In the genomic region with DNA sequence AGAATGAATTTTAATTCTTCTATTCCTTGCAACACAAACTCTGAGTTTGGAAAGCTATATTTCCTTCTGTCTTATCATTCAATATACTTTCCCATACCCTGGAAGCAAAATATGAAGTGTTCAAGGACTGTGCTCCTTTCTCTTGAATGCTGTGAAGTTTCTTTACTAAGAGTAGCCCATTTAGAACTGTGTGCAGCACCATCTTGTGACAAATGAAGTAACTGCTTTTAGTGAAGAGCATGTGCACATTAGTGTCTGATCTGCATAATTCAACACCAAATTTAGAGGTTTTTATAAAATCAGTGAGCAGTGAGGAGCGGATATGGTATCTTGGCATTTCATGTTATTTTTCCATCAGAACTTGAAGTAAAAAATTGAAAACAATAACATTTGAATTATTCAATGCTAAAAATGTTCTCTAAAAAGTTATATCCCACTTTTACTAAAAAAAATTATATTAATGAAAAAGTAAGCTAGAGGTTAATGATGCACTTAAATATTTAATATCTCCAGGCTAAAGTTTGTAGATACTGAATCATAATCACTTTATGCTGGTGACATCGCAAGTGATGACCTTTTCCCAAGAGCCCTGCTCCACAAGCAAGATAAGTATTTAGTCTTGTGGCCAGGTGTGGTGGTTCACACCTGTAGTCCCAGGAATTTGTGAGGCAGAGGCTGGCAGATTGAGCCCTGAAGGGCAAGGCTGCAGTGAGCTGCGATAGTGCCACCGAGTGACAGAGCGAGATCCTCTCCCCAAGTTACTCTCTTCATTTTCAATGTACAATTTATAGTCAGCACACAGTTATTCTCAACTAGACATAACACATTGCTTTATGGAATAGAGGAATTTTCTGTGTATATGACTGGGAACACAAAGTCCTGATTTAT, we compare ENCODE assay signal across 9 cellular contexts.
DNase-seq lines count a peak whose midpoint lies in the region; ATAC-seq and TF ChIP-seq lines count a peak whose summit lies in the region.
"Had no signal": no experiment of that assay in that cellular context is flagged by ENCODE, and none has a peak within 500 bp of the region (broad histone marks: within the 10 kb centered on the region; RNA-seq: fewer than 3 reads in every experiment).

No MANE protein-coding gene starts in this region.

- no peaks in the 10 kb centered on the region for H3K9me3 ChIP-seq in gastrocnemius medialis

- H3K9me3 Mint-ChIP-seq in activated T-cell treated with anti-CD3 and anti-CD28 coated beads, Interleukin-2, amount 50 U/mL, for 72 hours: peaks cover 5 to 8% of the 10 kb centered on the region in 2 donors

- TF ChIP-seq POLR2A in gastrocnemius medialis (IDR thresholded peaks at IDR 0.05): no peak

- no peaks in the 10 kb centered on the region for H3K36me3 Mint-ChIP-seq in activated T-cell treated with anti-CD3 and anti-CD28 coated beads, Interleukin-2, amount 50 U/mL, for 72 hours (ENCODE audit: insufficient read depth in 2 of 2)

- no peak for DNase-seq in left cardiac atrium
- no peak for DNase-seq in Right ventricle myocardium superior
- DNase-seq in NCI-H526 treated with DMSO at 0.1 percent for 48 hours (lab: John Stamatoyannopoulos, UW): peak; percentile 51
- peak; percentile 59 for DNase-seq in dedifferentiated amniotic fluid mesenchymal stem cell (ENCODE audit: extremely low spot score)
- DNase-seq in putamen (ENCODE audit: low spot score): peak; percentile 17
- no peak for DNase-seq in gastrocnemius medialis
- no peak for DNase-seq in activated T-cell treated with anti-CD3 and anti-CD28 coated beads, Interleukin-2, amount 50 U/mL, for 72 hours
- DNase-seq: DND-41 had no signal

- TF ChIP-seq CTCF in gastrocnemius medialis (IDR thresholded peaks at IDR 0.05 in 4 of 5, conservative IDR thresholded peaks at IDR 0.05 in 1 of 5): no peak

- no peaks in the 10 kb centered on the region for H3K27me3 Mint-ChIP-seq in activated T-cell treated with anti-CD3 and anti-CD28 coated beads, Interleukin-2, amount 50 U/mL, for 72 hours (ENCODE audit: low read depth)

- in situ Hi-C loops in gastrocnemius medialis (cut with MboI; ENCODE audit: low sequenced_read_pairs in 4 of 4): no loop called here

- H3K36me3 ChIP-seq in gastrocnemius medialis: no peaks in the 10 kb centered on the region

- H3K27ac ChIP-seq in gastrocnemius medialis: no peak overlapping the region

- no peaks in the 10 kb centered on the region for H3K4me1 ChIP-seq in gastrocnemius medialis

- intact Hi-C loops in left cardiac atrium (cut with DNase I) (loop anchor here (2.0 to 5.0 kb wide), 2 partner anchors 461 to 464 kb away; no protein-coding TSS in a partner anchor), Right ventricle myocardium superior (cut with DNase I) (no loop called here), gastrocnemius medialis (cut with DNase I; ENCODE audit: low total_unique reads) (no loop called here)

- ATAC-seq in left cardiac atrium: peak; percentile 57 to 61
- no peak for ATAC-seq in Right ventricle myocardium superior (ENCODE audit: poor library complexity)
- no peak for ATAC-seq in HG03280 (IDR thresholded peaks at IDR 0.05; ENCODE audit: unreplicated experiment)
- ATAC-seq in gastrocnemius medialis: no peak
- ATAC-seq in activated T-cell treated with anti-CD3 and anti-CD28 coated beads, Interleukin-2, amount 50 U/mL, for 72 hours (replicated peaks in 1 of 2): no peak

- H3K4me3 Mint-ChIP-seq in activated T-cell treated with anti-CD3 and anti-CD28 coated beads, Interleukin-2, amount 50 U/mL, for 72 hours: no peak overlapping the region

- no peaks in the 10 kb centered on the region for H3K4me1 Mint-ChIP-seq in activated T-cell treated with anti-CD3 and anti-CD28 coated beads, Interleukin-2, amount 50 U/mL, for 72 hours (ENCODE audit: low read depth)

- no peaks in the 10 kb centered on the region for H3K27me3 ChIP-seq in gastrocnemius medialis

- H3K4me3 ChIP-seq in gastrocnemius medialis: no peak overlapping the region

- no peak overlapping the region for H3K27ac Mint-ChIP-seq in activated T-cell treated with anti-CD3 and anti-CD28 coated beads, Interleukin-2, amount 50 U/mL, for 72 hours

Comparison
In these comparisons a context has a peak if more than half of its experiments do, and no peak if none do; other contexts are left out.
1. ATAC-seq: peak in left cardiac atrium (2 of 2); none in Right ventricle myocardium superior (single experiment), HG03280 (single experiment), gastrocnemius medialis (0 of 2) and activated T-cell treated with anti-CD3 and anti-CD28 coated beads, Interleukin-2, amount 50 U/mL, for 72 hours (0 of 2).
2. intact Hi-C loops: an anchor here in left cardiac atrium (2.0 to 5.0 kb wide); none called in Right ventricle myocardium superior and gastrocnemius medialis.
3. DNase-seq: peak in NCI-H526 treated with DMSO at 0.1 percent for 48 hours (single experiment), dedifferentiated amniotic fluid mesenchymal stem cell (single experiment) and putamen (single experiment); none in left cardiac atrium (single experiment), Right ventricle myocardium superior (single experiment), gastrocnemius medialis (0 of 2) and activated T-cell treated with anti-CD3 and anti-CD28 coated beads, Interleukin-2, amount 50 U/mL, for 72 hours (0 of 2).